In genomic region chr3:8069981-8070380, GRCh38 we compare ENCODE assay signal across 22 cellular contexts.
"Had no signal": no experiment of that assay in that cellular context is flagged by ENCODE, and none has a peak within 500 bp of the region (broad histone marks: within the 10 kb centered on the region; RNA-seq: fewer than 3 reads in every experiment).

No MANE protein-coding gene starts in this region.

- H3K9me3 ChIP-seq: ovary, psoas muscle, transverse colon, vagina had no signal

- H3K4me1 ChIP-seq: ascending aorta, heart left ventricle, psoas muscle, transverse colon, vagina had no signal

- H3K27me3 ChIP-seq: ascending aorta, dorsolateral prefrontal cortex, gastroesophageal sphincter, heart left ventricle, ovary, transverse colon, vagina had no signal

- DNase-seq: activated CD4-positive, alpha-beta T cell treated with anti-CD3 and anti-CD28 coated beads, Interleukin-2, amount 10 ng/mL, durations not matched to agents 7 days and 5 days; activated CD8-positive, alpha-beta memory T cell treated with anti-CD3 and anti-CD28 coated beads, Interleukin-2, amount 50 U/mL, for 4 hours; activated CD8-positive, alpha-beta T cell treated with anti-CD3 and anti-CD28 coated beads, Interleukin-2, amount 10 ng/mL, durations not matched to agents 7 days and 5 days; activated naive CD4-positive, alpha-beta T cell treated with anti-CD3 and anti-CD28 coated beads, Interleukin-2, amount 10 ng/mL, durations not matched to agents 7 days and 5 days; activated T-cell treated with anti-CD3 and anti-CD28 coated beads, Interleukin-2, amount 50 U/mL, for 4 hours; caudate nucleus; dorsolateral prefrontal cortex; heart left ventricle; immature natural killer cell; kidney glomerular epithelial cell; left ventricle myocardium superior; naive thymus-derived CD4-positive, alpha-beta T cell; ovary; psoas muscle; right cardiac atrium; transverse colon had no signal

- H3K36me3 ChIP-seq: ascending aorta, gastroesophageal sphincter, heart left ventricle, ovary, transverse colon, vagina had no signal

- ATAC-seq: activated CD4-positive, CD25-positive, alpha-beta regulatory T cell treated with anti-CD3 and anti-CD28 coated beads, Interleukin-2, amount 50 U/mL, for 24 hours; activated CD8-positive, alpha-beta T cell treated with anti-CD3 and anti-CD28 coated beads, Interleukin-2, amount 10 ng/mL, durations not matched to agents 7 days and 5 days; activated T-cell treated with anti-CD3 and anti-CD28 coated beads, Interleukin-2, amount 50 U/mL, for 4 hours; gastroesophageal sphincter; heart left ventricle; left ventricle myocardium superior; naive thymus-derived CD4-positive, alpha-beta T cell; psoas muscle; right cardiac atrium had no signal

- H3K27ac ChIP-seq: ascending aorta, dorsolateral prefrontal cortex, epithelial cell of prostate, gastroesophageal sphincter, heart left ventricle, ovary, psoas muscle, skin epidermis, transverse colon, vagina had no signal

- H3K4me3 ChIP-seq: ascending aorta, dorsolateral prefrontal cortex, gastroesophageal sphincter, heart left ventricle, ovary, psoas muscle, skin epidermis, transverse colon, vagina had no signal
